Comparison of ENCODE assay signal across 17 cellular contexts in the genomic region with DNA sequence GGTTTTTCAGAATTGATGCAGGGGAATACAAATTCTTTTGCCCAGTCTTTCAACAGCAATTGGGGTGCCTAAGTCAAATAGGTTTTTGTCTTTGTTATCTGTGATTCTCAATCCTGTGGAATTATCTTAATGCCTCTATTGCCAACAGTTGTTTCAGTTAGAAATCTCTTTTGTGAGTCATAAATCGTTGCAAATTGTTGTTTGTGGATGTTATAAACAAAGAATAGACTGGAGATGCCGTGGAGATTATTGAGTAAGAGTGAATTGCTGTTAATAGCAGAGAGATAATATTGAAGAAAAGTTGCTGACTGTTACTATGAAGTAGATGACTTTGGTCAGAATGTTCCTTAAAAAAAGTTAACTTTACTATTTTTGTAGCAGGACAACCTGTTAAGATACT.
A peak's percentile ranks its signal among the peaks of the same experiment; 100 is the strongest.
DNase-seq lines count a peak whose midpoint lies in the region; ATAC-seq, FAIRE-seq and TF ChIP-seq lines count a peak whose summit lies in the region.
"Had no signal": no experiment of that assay in that cellular context is flagged by ENCODE, and none has a peak within 500 bp of the region (broad histone marks: within the 10 kb centered on the region; RNA-seq: fewer than 3 reads in every experiment).

No MANE protein-coding gene starts in this region.

- FAIRE-seq in HTR-8/SVneo (lab: Jason Lieb, UNC), result no peak
- FAIRE-seq: G401.6 had no signal

- no peak for ATAC-seq in GM19455 (IDR thresholded peaks at IDR 0.05; ENCODE audit: unreplicated experiment)

- no peaks in the 10 kb centered on the region for H3K4me1 ChIP-seq in osteoblast (ENCODE audit: insufficient read depth, low read length)
- H3K4me1 ChIP-seq: BE2C had no signal

- TF ChIP-seq CTCF in fibroblast of villous mesenchyme (IDR thresholded peaks at IDR 0.05; ENCODE audit: insufficient read depth, low read depth, low read length), result no peak
- TF ChIP-seq CTCF in osteoblast (IDR thresholded peaks at IDR 0.05; ENCODE audit: extremely low read depth, low read depth, low read length), result no peak

- no peaks in the 10 kb centered on the region for H3K36me3 ChIP-seq in osteoblast (ENCODE audit: insufficient read depth, low read length)
- H3K36me3 ChIP-seq: BE2C had no signal

- in situ Hi-C loops in ACHN (cut with HindIII; ENCODE audit: low pct_ligation_motif_present, low pct_unique_long_range_greater_than_20kb, low sequenced_read_pairs), result no loop called here

- no peaks in the 10 kb centered on the region for H4K20me1 ChIP-seq in osteoblast (ENCODE audit: insufficient read depth, low read length)

- H3K27me3 ChIP-seq in osteoblast (ENCODE audit: insufficient read depth, low read length), result peaks cover 24% of the 10 kb centered on the region
- H3K27me3 ChIP-seq: BE2C had no signal

- H2AFZ ChIP-seq in osteoblast (ENCODE audit: low read length), result no peak overlapping the region

- no peaks in the 10 kb centered on the region for H3K9me3 ChIP-seq in osteoblast (ENCODE audit: low read depth, low read length)
- H3K9me3 ChIP-seq: BE2C had no signal

- no peaks in the 10 kb centered on the region for H3K79me2 ChIP-seq in osteoblast (ENCODE audit: insufficient read depth, low read length)

- no peak overlapping the region for H3K27ac ChIP-seq in osteoblast (ENCODE audit: low read depth, low read length)
- H3K27ac ChIP-seq: C4-2B, HL-60 had no signal

- DNase-seq in GM04503 (ENCODE audit: low read depth) (peak; percentile 6), M059J (ENCODE audit: low read depth) (peak; percentile 34), fibroblast of villous mesenchyme (ENCODE audit: low read depth) (peak; percentile 33), osteoblast (ENCODE audit: insufficient read length, low spot score, missing footprints) (peak; percentile 21), HTR-8/SVneo (ENCODE audit: insufficient read length, low spot score) (no peak), iPS-NIHi11 (ENCODE audit: low spot score) (no peak), ACHN (no peak)
- DNase-seq: BE2C; CD4-positive, alpha-beta memory T cell; DMS79; GOT3; H9; KBM-7 had no signal

- H3K4me2 ChIP-seq in osteoblast (ENCODE audit: insufficient read depth, low read length), result no peak overlapping the region

- H3K4me3 ChIP-seq in fibroblast of villous mesenchyme (ENCODE audit: low read depth, low read length), result no peak overlapping the region
- H3K4me3 ChIP-seq in osteoblast (ENCODE audit: insufficient read depth, low read length), result no peak overlapping the region

Comparison
In these comparisons a context has a peak if more than half of its experiments do, and no peak if none do; other contexts are left out.
1. DNase-seq: peak in GM04503 (single experiment), M059J (single experiment), fibroblast of villous mesenchyme (single experiment) and osteoblast (single experiment); none in HTR-8/SVneo (single experiment), iPS-NIHi11 (single experiment) and ACHN (single experiment).